Comparison of ENCODE assay signal across 12 cellular contexts in genomic region chr1:65084068-65084467, GRCh38.
"Had no signal": no experiment of that assay in that cellular context is flagged by ENCODE, and none has a peak within 500 bp of the region (broad histone marks: within the 10 kb centered on the region; RNA-seq: fewer than 3 reads in every experiment).

No MANE protein-coding gene starts in this region.

- H3K9me3 ChIP-seq: tibial nerve, uterus had no signal

- H3K27me3 ChIP-seq: tibial nerve, uterus had no signal

- H3K4me1 ChIP-seq: tibial nerve, uterus had no signal

- DNase-seq: activated CD4-positive, CD25-positive, alpha-beta regulatory T cell treated with anti-CD3 and anti-CD28 coated beads, Interleukin-2, amount 50 U/mL, for 72 hours; activated naive CD4-positive, alpha-beta T cell treated with anti-CD3 and anti-CD28 coated beads for 36 hours; activated naive CD8-positive, alpha-beta T cell treated with anti-CD3 and anti-CD28 coated beads, Interleukin-2, amount 50 U/mL, for 24 hours; activated T-cell treated with anti-CD3 and anti-CD28 coated beads for 4 hours; aorta; effector memory CD4-positive, alpha-beta T cell; foreskin fibroblast; mesenchymal stem cell; stimulated activated CD4-positive, alpha-beta T cell treated with anti-CD3 and anti-CD28 coated beads, Interleukin-4, amount 100 ng/mL, for 1 hour; stimulated activated naive B cell treated with anti-CD40 and anti-IgM and Interleukin-4, amounts not matched to agents 10 μg/mL and 1 μg/mL and 100 μg/mL, for 72 hours; uterus had no signal

- H3K27ac ChIP-seq: tibial nerve, uterus had no signal

- H3K36me3 ChIP-seq: tibial nerve, uterus had no signal

- H3K4me3 ChIP-seq: tibial nerve, uterus had no signal
